20 cellular contexts compared by ENCODE assay signal in genomic region chr4:53436251-53436650, GRCh38.
"Had no signal": no experiment of that assay in that cellular context is flagged by ENCODE, and none has a peak within 500 bp of the region (broad histone marks: within the 10 kb centered on the region; RNA-seq: fewer than 3 reads in every experiment).

No MANE protein-coding gene starts in this region.

- H3K27ac ChIP-seq: epithelial cell of prostate, hepatocyte, left lung, thyroid gland, VCaP had no signal

- H3K27me3 ChIP-seq: hepatocyte, left lung, thyroid gland had no signal

- H3K4me3 ChIP-seq: hepatocyte, left lung, lung, thyroid gland had no signal

- H3K4me1 ChIP-seq: left lung, thyroid gland had no signal

- ATAC-seq: left lung; naive thymus-derived CD8-positive, alpha-beta T cell; stimulated activated naive CD8-positive, alpha-beta T cell treated with anti-CD3 and anti-CD28 coated beads, Interleukin-15, Interleukin-2, amounts not matched to agents 100 U/mL and 50 U/mL, for 24 hours had no signal

- H3K9me3 ChIP-seq: left lung, thyroid gland had no signal

- H3K36me3 ChIP-seq: thyroid gland had no signal

- DNase-seq: activated CD4-positive, alpha-beta T cell treated with anti-CD3 and anti-CD28 coated beads for 1 hour; activated CD4-positive, alpha-beta T cell treated with anti-CD3 and anti-CD28 coated beads, Interleukin-2, amount 50 U/mL, for 1 hour; activated effector memory CD4-positive, alpha-beta T cell treated with Interleukin-2 at 50 U/mL for 16 hours; activated naive CD4-positive, alpha-beta T cell treated with anti-CD3 and anti-CD28 coated beads for 36 hours; activated naive CD8-positive, alpha-beta T cell treated with anti-CD3 and anti-CD28 coated beads, Interleukin-2, amount 10 ng/mL, durations not matched to agents 7 days and 5 days; activated T-cell treated with anti-CD3 and anti-CD28 coated beads, Interleukin-2, amount 50 U/mL, for 1 hour; cerebellar nuclear complex; foreskin melanocyte; kidney glomerular epithelial cell; left lung; naive thymus-derived CD8-positive, alpha-beta T cell; stimulated activated CD4-positive, alpha-beta T cell treated with anti-CD3 and anti-CD28 coated beads, Interleukin-12 subunit alpha, Interleukin-12 subunit beta, amount 100 ng/mL, for 4 hours; stimulated activated CD4-positive, alpha-beta T cell treated with anti-CD3 and anti-CD28 coated beads, Interleukin-4, amount 100 ng/mL, for 4 hours; stimulated activated naive CD8-positive, alpha-beta T cell treated with anti-CD3 and anti-CD28 coated beads, Interleukin-15, Interleukin-2, amounts not matched to agents 100 U/mL and 50 U/mL, for 24 hours; substantia nigra; thyroid gland had no signal

- H3K4me2 ChIP-seq: hepatocyte had no signal

- H2AFZ ChIP-seq: hepatocyte had no signal
